ENCODE assay signal across 35 cellular contexts in the genomic region with DNA sequence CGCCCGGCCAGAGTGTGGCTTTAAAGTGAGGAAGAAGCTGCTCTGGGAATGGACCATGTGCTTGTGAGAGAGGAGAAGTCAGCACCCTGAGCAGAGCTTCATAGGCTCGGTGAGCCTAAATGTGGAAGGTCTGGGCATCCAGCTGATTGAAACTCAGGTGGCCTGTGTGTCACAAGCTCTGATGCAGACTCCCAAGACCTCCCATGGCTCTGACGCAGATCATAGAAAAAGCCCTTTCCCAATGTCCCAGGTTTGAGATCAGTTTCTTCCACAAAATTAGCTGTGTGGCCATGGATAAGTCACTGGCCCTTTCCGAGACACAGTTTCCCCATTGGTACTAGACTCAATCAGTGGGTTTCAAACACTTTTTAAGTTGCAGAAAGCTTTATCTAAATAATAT.
"Had no signal": no experiment of that assay in that cellular context is flagged by ENCODE, and none has a peak within 500 bp of the region (broad histone marks: within the 10 kb centered on the region; RNA-seq: fewer than 3 reads in every experiment).

No MANE protein-coding gene starts in this region.

- H3K4me2 ChIP-seq: KMS-11 had no signal

- H3K4me3 ChIP-seq: MG63 had no signal

- H3K9me3 ChIP-seq: MG63 had no signal

- DNase-seq: Karpas-422, Kasumi-1, KG1, MG63, MM.1S, MV-4-11, NCI-H1048, NCI-H1092, NCI-H1092 treated with DMSO at 0.1 percent for 48 hours, NCI-H1105, NCI-H1105 treated with DMSO at 0.1 percent for 48 hours, NCI-H1417, NCI-H1417 treated with DMSO at 0.1 percent for 48 hours, NCI-H1436, NCI-H1436 treated with DMSO at 0.1 percent for 48 hours, NCI-H146, NCI-H1694, NCI-H1694 treated with DMSO at 0.1 percent for 48 hours, NCI-H187, NCI-H187 treated with DMSO at 0.1 percent for 48 hours, NCI-H1930, NCI-H2029, NCI-H2029 treated with DMSO at 0.1 percent for 48 hours, NCI-H2081, NCI-H2081 treated with DMSO at 0.1 percent for 48 hours, NCI-H2107, NCI-H2171, NCI-H2171 treated with DMSO at 0.1 percent for 48 hours, NCI-H2227 treated with DMSO at 0.1 percent for 48 hours, NCI-H226, NCI-H345, NCI-H446, NCI-H446 treated with DMSO at 0.1 percent for 48 hours, NCI-H510A had no signal

- H3K9ac ChIP-seq: KMS-11 had no signal

- H3K36me3 ChIP-seq: MG63 had no signal

- H3K27ac ChIP-seq: KMS-11 had no signal
